ENCODE assay signal across 8 cellular contexts in the genomic region with DNA sequence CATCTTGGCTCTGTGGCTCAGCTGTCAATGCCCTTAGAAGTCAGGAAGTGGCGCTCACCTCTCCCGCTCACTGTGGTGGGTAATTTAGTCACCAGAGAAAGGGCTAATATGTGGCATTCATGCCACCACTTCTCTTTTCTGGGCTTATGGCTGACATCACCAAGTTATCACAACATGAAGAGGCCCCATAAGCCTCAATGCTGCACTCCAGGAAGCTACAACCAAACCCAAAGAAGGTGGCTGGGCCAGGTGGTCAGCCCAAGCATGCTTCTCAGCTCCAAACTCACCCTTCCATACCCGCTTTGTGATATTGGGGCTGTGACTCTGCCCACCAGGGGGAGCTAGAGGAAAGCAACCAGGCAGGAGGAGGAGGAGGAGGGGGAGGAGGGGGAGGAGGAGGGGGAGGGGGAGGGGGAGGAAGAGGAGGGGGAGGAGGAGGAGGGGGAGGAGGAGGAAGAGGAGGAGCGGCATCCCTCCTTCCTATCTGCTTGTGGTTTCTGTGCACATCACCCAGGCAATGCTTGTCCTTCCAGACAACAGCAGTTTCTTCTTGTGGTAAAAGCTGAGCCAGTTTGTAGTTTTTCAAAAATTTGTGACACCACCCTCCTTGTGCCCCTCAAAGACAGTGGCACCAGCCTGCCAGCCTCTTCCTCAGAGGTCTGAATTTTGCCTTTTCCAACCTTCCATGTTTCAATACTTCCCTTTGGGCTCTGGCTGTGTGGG. TPM values are rescaled to one million over a fixed set of nuclear protein-coding genes. Genes with fewer than 3 reads are reported as not detected.
DNase-seq lines count a peak whose midpoint lies in the region; ATAC-seq and TF ChIP-seq lines count a peak whose summit lies in the region.

No MANE protein-coding gene starts in this region.

- H3K27ac ChIP-seq in esophagus squamous epithelium = no peak overlapping the region
- no peak overlapping the region for H3K27ac ChIP-seq in testis

- intact Hi-C loops in esophagus squamous epithelium (cut with DNase I) (loop anchor here (10.0 kb wide), 1 partner anchor 169 kb away; no protein-coding TSS in a partner anchor), testis (cut with DNase I; ENCODE audit: low total_unique reads) (no loop called here)

- TF ChIP-seq CTCF in GM06990 (IDR thresholded peaks at IDR 0.05; ENCODE audit: insufficient read depth, low read length, poor library complexity, severe bottlenecking) (peak; percentile 67), esophagus squamous epithelium (IDR thresholded peaks at IDR 0.05) (peak in 5 of 6 experiments; percentile 29 to 59 (median 38)), neural crest cell (conservative IDR thresholded peaks at IDR 0.05) (peak; percentile 54), testis (IDR thresholded peaks at IDR 0.05) (peak in 1 of 3 experiments; percentile 18)

- DNase-seq in GM06990 (ENCODE audit: extremely low read depth, insufficient read length) = peak; percentile 12
- peak; percentile 52 for DNase-seq in NOMO-1 treated with dmso at 0.1 percent for 144 hours (lab: John Stamatoyannopoulos, UW; ENCODE audit: unreplicated experiment)
- peak; percentile 35 for DNase-seq in activated CD8-positive, alpha-beta memory T cell treated with anti-CD3 and anti-CD28 coated beads, Interleukin-2, amount 50 U/mL, for 24 hours (ENCODE audit: extremely low read depth)
- DNase-seq in esophagus squamous epithelium (lab: John Stamatoyannopoulos, UW) = no peak
- DNase-seq in neural crest cell (ENCODE audit: low read depth, low spot score) = peak; percentile 62
- DNase-seq in testis = peak; percentile 79
- no peak for DNase-seq in hepatic stellate cell (ENCODE audit: low spot score)

- peaks cover 2% of the 10 kb centered on the region for H3K36me3 Mint-ChIP-seq in neural crest cell (ENCODE audit: low read depth)

- peaks cover 13% of the 10 kb centered on the region for H3K27me3 Mint-ChIP-seq in neural crest cell (ENCODE audit: low read depth)

- no peak overlapping the region for H3K27ac Mint-ChIP-seq in neural crest cell (ENCODE audit: unreplicated experiment)

- H3K4me3 ChIP-seq in GM06990 (replicated peaks; ENCODE audit: low read depth, low read length) (no peak overlapping the region), esophagus squamous epithelium (no peak overlapping the region), testis (no peak overlapping the region)

- peak; percentile 56 for ATAC-seq in HG02852 (IDR thresholded peaks at IDR 0.05; ENCODE audit: unreplicated experiment)

- H3K4me3 Mint-ChIP-seq in neural crest cell = no peak overlapping the region

- TF ChIP-seq POLR2A in esophagus squamous epithelium (IDR thresholded peaks at IDR 0.05) = no peak
- no peak for TF ChIP-seq POLR2A in testis (IDR thresholded peaks at IDR 0.05)

- H3K27me3 ChIP-seq in GM06990 (replicated peaks; ENCODE audit: control insufficient read depth, insufficient read depth, low read length) (no peaks in the 10 kb centered on the region; the same call in none of the 2 replicates), esophagus squamous epithelium (peaks cover 0 to 13% (median 0%) of the 10 kb centered on the region in 4 donors), testis (no peaks in the 10 kb centered on the region)

- H3K4me1 Mint-ChIP-seq in neural crest cell = no peaks in the 10 kb centered on the region

- 30 to 62% methylated on average over 2 to 4 of the region's 4 CpGs for WGBS in esophagus squamous epithelium, 2 donors
- WGBS in testis, 2 donors = 72 to 79% methylated on average over 4 of the region's 4 CpGs

- H3K9me3 ChIP-seq in esophagus squamous epithelium (no peaks in the 10 kb centered on the region), testis (no peaks in the 10 kb centered on the region)

- no peaks in the 10 kb centered on the region for H3K4me1 ChIP-seq in esophagus squamous epithelium
- no peaks in the 10 kb centered on the region for H3K4me1 ChIP-seq in testis

- no peaks in the 10 kb centered on the region for H3K9me3 Mint-ChIP-seq in neural crest cell

- H3K36me3 ChIP-seq in GM06990 (ENCODE audit: control insufficient read depth, insufficient read depth, low read length) (no peaks in the 10 kb centered on the region), esophagus squamous epithelium (no peaks in the 10 kb centered on the region), testis (ENCODE audit: low read depth, missing control alignments) (no peaks in the 10 kb centered on the region)

RNA-seq across cellular contexts. Expression of a gene that starts 42.1 kb away (rescaled TPM):
- not detected for total RNA-seq in esophagus squamous epithelium
- 0.23 and 0.30 TPM in 2 replicates for total RNA-seq in neural crest cell
- total RNA-seq in testis = not detected
- polyA plus RNA-seq in testis (ENCODE audit: insufficient read depth, low read depth, low replicate concordance) = 0.57 TPM

RNA-seq across cellular contexts. Expression of a gene that starts 55.2 kb away (rescaled TPM):
- under 1 TPM in 2 of 4 donors, not detected in 2; 0.19 to 0.34 TPM for total RNA-seq in esophagus squamous epithelium
- 0.30 and 0.37 TPM in 2 replicates for total RNA-seq in neural crest cell
- under 1 TPM; 0.31 to 0.68 TPM for total RNA-seq in testis
- 0.17 TPM for polyA plus RNA-seq in testis (ENCODE audit: insufficient read depth, low read depth, low replicate concordance)

Comparison
In these comparisons a context has a peak if more than half of its experiments do, and no peak if none do; other contexts are left out.
1. DNase-seq: peak in GM06990 (single experiment), NOMO-1 treated with dmso at 0.1 percent for 144 hours (single experiment), activated CD8-positive, alpha-beta memory T cell treated with anti-CD3 and anti-CD28 coated beads, Interleukin-2, amount 50 U/mL, for 24 hours (single experiment), neural crest cell (single experiment) and testis (single experiment); none in esophagus squamous epithelium (single experiment) and hepatic stellate cell (single experiment).